In the genomic region with DNA sequence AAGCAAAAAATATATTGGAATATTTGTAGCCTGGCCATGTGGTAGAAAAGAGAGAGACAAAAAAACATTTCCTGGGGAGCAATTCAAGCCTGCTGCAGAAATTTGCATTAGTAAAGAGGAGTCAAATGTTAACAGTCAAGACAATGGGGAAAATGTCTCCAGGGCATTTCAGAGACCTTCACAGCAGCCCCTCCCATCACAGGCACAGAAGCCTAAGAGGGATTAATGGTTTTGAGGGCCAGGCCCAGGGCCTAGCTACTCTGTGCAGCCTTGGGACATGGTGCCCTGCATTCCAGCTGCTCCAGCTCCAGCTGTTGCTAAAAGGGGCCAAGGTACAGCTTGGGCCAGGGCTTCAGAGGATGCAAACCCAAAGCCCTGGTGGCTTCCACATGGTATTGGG, we compare ENCODE assay signal across 18 cellular contexts. TPM values are rescaled to one million over a fixed set of nuclear protein-coding genes. Genes with fewer than 3 reads are reported as not detected.
A peak's percentile ranks its signal among the peaks of the same experiment; 100 is the strongest.
DNase-seq lines count a peak whose midpoint lies in the region; ATAC-seq and TF ChIP-seq lines count a peak whose summit lies in the region.
"Had no signal": no experiment of that assay in that cellular context is flagged by ENCODE, and none has a peak within 500 bp of the region (broad histone marks: within the 10 kb centered on the region; RNA-seq: fewer than 3 reads in every experiment).

No MANE protein-coding gene starts in this region.

- no peak overlapping the region for H3K27ac ChIP-seq in H9 (ENCODE audit: insufficient read length, low read depth, low read length)

- no peak overlapping the region for H3K18ac ChIP-seq in H9 (ENCODE audit: insufficient read length, low read depth, low read length)

- H4K20me1 ChIP-seq in H9 (ENCODE audit: control insufficient read depth, insufficient read depth, insufficient read length): no peaks in the 10 kb centered on the region

- no peak overlapping the region for H3T11ph ChIP-seq in H9 (ENCODE audit: low read length)

- H3K4ac ChIP-seq in H9 (ENCODE audit: low read depth, low read length): no peak overlapping the region

- H3K36me3 Mint-ChIP-seq in H9 (ENCODE audit: insufficient read depth in 1 of 3, low read depth in 3 of 3): peaks cover 17 to 55% (median 21%) of the 10 kb centered on the region in 3 experiments
- H3K36me3 Mint-ChIP-seq in WTC11: peaks cover 31% of the 10 kb centered on the region
- H3K36me3 Mint-ChIP-seq: CD4-positive, CD25-positive, alpha-beta regulatory T cell; CD8-positive, alpha-beta memory T cell had no signal

- H4K8ac ChIP-seq in H9 (replicated peaks; ENCODE audit: insufficient read length, low read depth, low read length): no peak overlapping the region

- H3K4me3 Mint-ChIP-seq in H9: no peak overlapping the region
- no peak overlapping the region for H3K4me3 Mint-ChIP-seq in WTC11
- H3K4me3 Mint-ChIP-seq: CD4-positive, CD25-positive, alpha-beta regulatory T cell; CD8-positive, alpha-beta memory T cell had no signal

- H2BK120ac ChIP-seq in H9 (ENCODE audit: low read depth, low read length, poor library complexity, severe bottlenecking): no peak overlapping the region

- no peak overlapping the region for H3K56ac ChIP-seq in H9 (ENCODE audit: insufficient read length, low read depth, low read length)

- H4K91ac ChIP-seq in H9 (ENCODE audit: insufficient read length, low read depth, low read length): no peak overlapping the region

- no peak overlapping the region for H3K14ac ChIP-seq in H9 (ENCODE audit: insufficient read depth, low read length)

- no peak overlapping the region for H2BK12ac ChIP-seq in H9 (ENCODE audit: insufficient read length, low read depth, low read length)

- no peak overlapping the region for H2BK15ac ChIP-seq in H9 (ENCODE audit: low read depth, low read length)

- no peak overlapping the region for H3K9ac ChIP-seq in H9 (ENCODE audit: extremely low read depth, insufficient read length, low read length)

- H3K23me2 ChIP-seq in H9 (ENCODE audit: insufficient read length, low read depth, low read length, poor library complexity, severe bottlenecking): no peaks in the 10 kb centered on the region

- H3K4me2 ChIP-seq in H9 (ENCODE audit: insufficient read depth, insufficient read length, low read length): no peak overlapping the region

- no peak overlapping the region for H3K23ac ChIP-seq in H9 (ENCODE audit: insufficient read length, low read depth, low read length)

- H3K27me3 ChIP-seq in H9 (ENCODE audit: insufficient read depth, low read length): no peaks in the 10 kb centered on the region
- H3K27me3 ChIP-seq: BE2C had no signal

- POLR2A ChIA-PET in WTC11 (lab: Charles Lee): no interaction called here

- H3K27ac Mint-ChIP-seq in H9 (peak overlapping the region in 2 of 3 experiments; percentile 5 to 31; a peak in 3 of 7 replicates), WTC11 (no peak overlapping the region)
- H3K27ac Mint-ChIP-seq: CD4-positive, CD25-positive, alpha-beta regulatory T cell; CD8-positive, alpha-beta memory T cell had no signal

- H2BK20ac ChIP-seq in H9 (ENCODE audit: low read depth, low read length, poor library complexity, severe bottlenecking): no peak overlapping the region

- peak; percentile 87 for ATAC-seq in WTC11

- CTCF ChIA-PET in WTC11 (lab: Charles Lee): no interaction called here

- H3K4me1 Mint-ChIP-seq in H9: peaks cover 16% of the 10 kb centered on the region in 2 experiments
- H3K4me1 Mint-ChIP-seq in WTC11: peaks cover 19% of the 10 kb centered on the region
- H3K4me1 Mint-ChIP-seq: CD4-positive, CD25-positive, alpha-beta regulatory T cell; CD8-positive, alpha-beta memory T cell had no signal

- H3K9me3 Mint-ChIP-seq in H9 (peaks cover 40 to 43% of the 10 kb centered on the region in 2 experiments), WTC11 (peaks cover 63% of the 10 kb centered on the region)

- H3K27me3 Mint-ChIP-seq in H9 (ENCODE audit: low read depth): no peaks in the 10 kb centered on the region
- H3K27me3 Mint-ChIP-seq in WTC11 (ENCODE audit: low read depth): no peaks in the 10 kb centered on the region
- H3K27me3 Mint-ChIP-seq: CD4-positive, CD25-positive, alpha-beta regulatory T cell; CD8-positive, alpha-beta memory T cell had no signal

- TF ChIP-seq CTCF in H9 (conservative IDR thresholded peaks at IDR 0.05) (no peak), WTC11 (IDR thresholded peaks at IDR 0.05) (no peak)

- no peak overlapping the region for H4K5ac ChIP-seq in H9 (ENCODE audit: insufficient read length, low read depth, low read length)

- no peaks in the 10 kb centered on the region for H3K9me3 ChIP-seq in H9 (ENCODE audit: control insufficient read depth, low read depth, low read length)
- H3K9me3 ChIP-seq: BE2C had no signal

- H3K79me1 ChIP-seq in H9 (ENCODE audit: insufficient read depth, low read depth, low read length, poor library complexity, severe bottlenecking): no peaks in the 10 kb centered on the region

- H3K4me1 ChIP-seq in H9 (ENCODE audit: insufficient read depth, low read length): no peaks in the 10 kb centered on the region
- H3K4me1 ChIP-seq: BE2C had no signal

- no peak overlapping the region for H2AK5ac ChIP-seq in H9 (ENCODE audit: insufficient read length, low read length)

- no peak overlapping the region for H2AFZ ChIP-seq in H9 (ENCODE audit: low read length)

- no peak overlapping the region for H2BK5ac ChIP-seq in H9 (ENCODE audit: insufficient read length, low read length)

- no peaks in the 10 kb centered on the region for H3K79me2 ChIP-seq in H9 (ENCODE audit: insufficient read depth, low read length)

- peak; percentile 43 for DNase-seq in H9
- DNase-seq in WTC11 (ENCODE audit: low spot score): no peak
- DNase-seq in iPS DF 19.7 (ENCODE audit: low read depth, low spot score): peak; percentile 30
- DNase-seq in DMS53 (lab: John Stamatoyannopoulos, UW): no peak
- no peak for DNase-seq in SW 1271 (lab: John Stamatoyannopoulos, UW)
- DNase-seq in DMS153 (lab: John Stamatoyannopoulos, UW): no peak
- DNase-seq: BE2C; C1 segment of cervical spinal cord; CD4-positive, CD25-positive, alpha-beta regulatory T cell; CD8-positive, alpha-beta memory T cell; COR-L47; DMS 273 treated with DMSO at 0.1 percent for 48 hours; DMS79; GF-D8; GOT3; HCEC 1CT had no signal

TF ChIP-seq in WTC11, 78 proteins besides CTCF, POLR2A, EP300 and RAD21:
- TF ChIP-seq SP1 (CRISPR knock-in tag; conservative IDR thresholded peaks at IDR 0.05): no peak
- TF ChIP-seq, protein P1, sequence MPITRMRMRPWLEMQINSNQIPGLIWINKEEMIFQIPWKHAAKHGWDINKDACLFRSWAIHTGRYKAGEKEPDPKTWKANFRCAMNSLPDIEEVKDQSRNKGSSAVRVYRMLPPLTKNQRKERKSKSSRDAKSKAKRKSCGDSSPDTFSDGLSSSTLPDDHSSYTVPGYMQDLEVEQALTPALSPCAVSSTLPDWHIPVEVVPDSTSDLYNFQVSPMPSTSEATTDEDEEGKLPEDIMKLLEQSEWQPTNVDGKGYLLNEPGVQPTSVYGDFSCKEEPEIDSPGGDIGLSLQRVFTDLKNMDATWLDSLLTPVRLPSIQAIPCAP (CRISPR knock-in tag; IDR thresholded peaks at IDR 0.05): no peak
- TF ChIP-seq, protein P2, sequence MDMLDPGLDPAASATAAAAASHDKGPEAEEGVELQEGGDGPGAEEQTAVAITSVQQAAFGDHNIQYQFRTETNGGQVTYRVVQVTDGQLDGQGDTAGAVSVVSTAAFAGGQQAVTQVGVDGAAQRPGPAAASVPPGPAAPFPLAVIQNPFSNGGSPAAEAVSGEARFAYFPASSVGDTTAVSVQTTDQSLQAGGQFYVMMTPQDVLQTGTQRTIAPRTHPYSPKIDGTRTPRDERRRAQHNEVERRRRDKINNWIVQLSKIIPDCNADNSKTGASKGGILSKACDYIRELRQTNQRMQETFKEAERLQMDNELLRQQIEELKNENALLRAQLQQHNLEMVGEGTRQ (CRISPR knock-in tag; IDR thresholded peaks at IDR 0.05): no peak
- TF ChIP-seq CBFB (CRISPR knock-in tag; IDR thresholded peaks at IDR 0.05; ENCODE audit: low read depth): no peak
- TF ChIP-seq PRRX2 (CRISPR knock-in tag; IDR thresholded peaks at IDR 0.05): no peak
- TF ChIP-seq ELF4 (CRISPR knock-in tag; IDR thresholded peaks at IDR 0.05; ENCODE audit: low read depth): no peak
- TF ChIP-seq, protein P3, sequence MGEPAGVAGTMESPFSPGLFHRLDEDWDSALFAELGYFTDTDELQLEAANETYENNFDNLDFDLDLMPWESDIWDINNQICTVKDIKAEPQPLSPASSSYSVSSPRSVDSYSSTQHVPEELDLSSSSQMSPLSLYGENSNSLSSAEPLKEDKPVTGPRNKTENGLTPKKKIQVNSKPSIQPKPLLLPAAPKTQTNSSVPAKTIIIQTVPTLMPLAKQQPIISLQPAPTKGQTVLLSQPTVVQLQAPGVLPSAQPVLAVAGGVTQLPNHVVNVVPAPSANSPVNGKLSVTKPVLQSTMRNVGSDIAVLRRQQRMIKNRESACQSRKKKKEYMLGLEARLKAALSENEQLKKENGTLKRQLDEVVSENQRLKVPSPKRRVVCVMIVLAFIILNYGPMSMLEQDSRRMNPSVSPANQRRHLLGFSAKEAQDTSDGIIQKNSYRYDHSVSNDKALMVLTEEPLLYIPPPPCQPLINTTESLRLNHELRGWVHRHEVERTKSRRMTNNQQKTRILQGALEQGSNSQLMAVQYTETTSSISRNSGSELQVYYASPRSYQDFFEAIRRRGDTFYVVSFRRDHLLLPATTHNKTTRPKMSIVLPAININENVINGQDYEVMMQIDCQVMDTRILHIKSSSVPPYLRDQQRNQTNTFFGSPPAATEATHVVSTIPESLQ (CRISPR knock-in tag; IDR thresholded peaks at IDR 0.05): no peak
- TF ChIP-seq, protein P4, sequence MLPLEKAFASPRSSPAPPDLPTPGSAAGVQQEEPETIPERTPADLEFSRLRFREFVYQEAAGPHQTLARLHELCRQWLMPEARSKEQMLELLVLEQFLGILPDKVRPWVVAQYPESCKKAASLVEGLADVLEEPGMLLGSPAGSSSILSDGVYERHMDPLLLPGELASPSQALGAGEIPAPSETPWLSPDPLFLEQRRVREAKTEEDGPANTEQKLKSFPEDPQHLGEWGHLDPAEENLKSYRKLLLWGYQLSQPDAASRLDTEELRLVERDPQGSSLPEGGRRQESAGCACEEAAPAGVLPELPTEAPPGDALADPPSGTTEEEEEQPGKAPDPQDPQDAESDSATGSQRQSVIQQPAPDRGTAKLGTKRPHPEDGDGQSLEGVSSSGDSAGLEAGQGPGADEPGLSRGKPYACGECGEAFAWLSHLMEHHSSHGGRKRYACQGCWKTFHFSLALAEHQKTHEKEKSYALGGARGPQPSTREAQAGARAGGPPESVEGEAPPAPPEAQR (CRISPR knock-in tag; IDR thresholded peaks at IDR 0.05): no peak
TF ChIP-seq in WTC11: peak in this region for 0.

RNA-seq across cellular contexts. Expression of a gene that starts 46.8 kb away (rescaled TPM):
- 0.02 and 0.07 TPM in 2 replicates for total RNA-seq in H9 (2021)
- 0.05 to 0.20 TPM (median 0.11 TPM) in 3 replicates for total RNA-seq in WTC11 (2021)
- total RNA-seq: A172; CD4-positive, CD25-positive, alpha-beta regulatory T cell; CD8-positive, alpha-beta memory T cell; HT-29 had no signal

Comparison
In these comparisons a context has a peak if more than half of its experiments do, and no peak if none do; other contexts are left out.
1. DNase-seq: peak in H9 (single experiment) and iPS DF 19.7 (single experiment); none in WTC11 (single experiment), DMS53 (single experiment), SW 1271 (0 of 2) and DMS153 (single experiment).